8 cellular contexts compared by ENCODE assay signal in genomic region chrX:104913348-104913747, GRCh38.
DNase-seq lines count a peak whose midpoint lies in the region; ATAC-seq and TF ChIP-seq lines count a peak whose summit lies in the region.

No MANE protein-coding gene starts in this region.

- ATAC-seq in GM19035 (IDR thresholded peaks at IDR 0.05; ENCODE audit: unreplicated experiment) (no peak), GM18858 (IDR thresholded peaks at IDR 0.05; ENCODE audit: unreplicated experiment) (no peak), HG02588 (IDR thresholded peaks at IDR 0.05; ENCODE audit: unreplicated experiment) (no peak)

- no peaks in the 10 kb centered on the region for H3K9me3 ChIP-seq in WERI-Rb-1 (ENCODE audit: severe bottlenecking)

- peak; percentile 38 for TF ChIP-seq CTCF in AG09319 (IDR thresholded peaks at IDR 0.05; ENCODE audit: low read depth, low read length)
- TF ChIP-seq CTCF in WERI-Rb-1 (IDR thresholded peaks at IDR 0.05; ENCODE audit: low read depth, low read length): 0 out of 2 replicates have a peak, but pooled peaks have one; percentile 19

- no peak overlapping the region for H3K27ac ChIP-seq in WERI-Rb-1

- peaks cover 10% of the 10 kb centered on the region for H3K27me3 ChIP-seq in WERI-Rb-1 (ENCODE audit: insufficient read depth, low read depth, severe bottlenecking)

- H3K4me3 ChIP-seq in WERI-Rb-1 (ENCODE audit: low read depth, low read length): no peak overlapping the region

- no peaks in the 10 kb centered on the region for H3K36me3 ChIP-seq in WERI-Rb-1

- TF ChIP-seq RAD21 in Ishikawa (IDR thresholded peaks at IDR 0.05; ENCODE audit: low read depth): peak; percentile 23; the same call in 1 of the 2 replicates

- DNase-seq in AG09319 (ENCODE audit: extremely low read depth, low read depth): no peak
- DNase-seq in WERI-Rb-1: no peak
- DNase-seq in kidney glomerular epithelial cell (lab: John Stamatoyannopoulos, UW): peak; percentile 3
- DNase-seq in DMS153 treated with DMSO at 0.1 percent for 48 hours (lab: John Stamatoyannopoulos, UW; ENCODE audit: unreplicated experiment): no peak

- no peak for TF ChIP-seq EP300 in Ishikawa (IDR thresholded peaks at IDR 0.05; ENCODE audit: borderline replicate concordance)

TF ChIP-seq in Ishikawa, 13 proteins besides CTCF, POLR2A, EP300 and RAD21:
- TF ChIP-seq TAF1 (IDR thresholded peaks at IDR 0.05; ENCODE audit: low read depth) (no peak), NFIC (IDR thresholded peaks at IDR 0.05) (no peak), TEAD4 (IDR thresholded peaks at IDR 0.05) (peak; percentile 62), YY1 (IDR thresholded peaks at IDR 0.05; ENCODE audit: low read depth) (no peak), REST (IDR thresholded peaks at IDR 0.05; ENCODE audit: low read depth) (no peak)
